ENCODE assay signal across 1 cellular context in the genomic region with DNA sequence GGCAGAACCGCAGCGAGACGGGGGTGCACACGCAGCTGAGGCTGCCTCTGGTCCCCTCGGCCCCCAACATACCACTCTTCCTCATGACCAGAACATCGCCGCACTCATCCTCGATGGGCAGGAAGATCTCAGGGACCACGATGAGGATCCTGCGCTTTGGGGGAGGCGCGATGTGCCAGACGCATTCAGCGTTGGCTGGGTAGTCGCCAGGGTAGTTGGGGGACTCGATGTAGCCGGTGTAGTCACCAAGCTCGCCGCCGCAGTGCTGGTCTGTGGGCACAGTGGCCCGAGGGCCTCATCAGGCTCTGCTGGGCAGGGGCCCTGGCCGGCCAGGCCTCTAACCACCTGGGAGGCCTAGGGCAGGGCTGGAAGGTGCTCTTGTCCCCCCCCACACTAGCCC.
TF ChIP-seq lines count a peak whose summit lies in the region.

No MANE protein-coding gene starts in this region.

TF ChIP-seq in IMR-90, 13 proteins besides CTCF, POLR2A, EP300 and RAD21 (continued from another document):
- TF ChIP-seq, protein P1, sequence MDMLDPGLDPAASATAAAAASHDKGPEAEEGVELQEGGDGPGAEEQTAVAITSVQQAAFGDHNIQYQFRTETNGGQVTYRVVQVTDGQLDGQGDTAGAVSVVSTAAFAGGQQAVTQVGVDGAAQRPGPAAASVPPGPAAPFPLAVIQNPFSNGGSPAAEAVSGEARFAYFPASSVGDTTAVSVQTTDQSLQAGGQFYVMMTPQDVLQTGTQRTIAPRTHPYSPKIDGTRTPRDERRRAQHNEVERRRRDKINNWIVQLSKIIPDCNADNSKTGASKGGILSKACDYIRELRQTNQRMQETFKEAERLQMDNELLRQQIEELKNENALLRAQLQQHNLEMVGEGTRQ (IDR thresholded peaks at IDR 0.05; ENCODE audit: low read depth, low read length), result no peak
- TF ChIP-seq BHLHE40 (IDR thresholded peaks at IDR 0.05; ENCODE audit: low read depth, low read length) (no peak), RCOR1 (IDR thresholded peaks at IDR 0.05; ENCODE audit: insufficient replicate concordance, low read length) (no peak), FOS (IDR thresholded peaks at IDR 0.05; ENCODE audit: low read depth, low read length) (no peak), NFE2L2 (IDR thresholded peaks at IDR 0.05; ENCODE audit: low read depth, low read length) (no peak), CEBPB (IDR thresholded peaks at IDR 0.05; ENCODE audit: low read depth, low read length) (no peak)
- TF ChIP-seq, protein P2, sequence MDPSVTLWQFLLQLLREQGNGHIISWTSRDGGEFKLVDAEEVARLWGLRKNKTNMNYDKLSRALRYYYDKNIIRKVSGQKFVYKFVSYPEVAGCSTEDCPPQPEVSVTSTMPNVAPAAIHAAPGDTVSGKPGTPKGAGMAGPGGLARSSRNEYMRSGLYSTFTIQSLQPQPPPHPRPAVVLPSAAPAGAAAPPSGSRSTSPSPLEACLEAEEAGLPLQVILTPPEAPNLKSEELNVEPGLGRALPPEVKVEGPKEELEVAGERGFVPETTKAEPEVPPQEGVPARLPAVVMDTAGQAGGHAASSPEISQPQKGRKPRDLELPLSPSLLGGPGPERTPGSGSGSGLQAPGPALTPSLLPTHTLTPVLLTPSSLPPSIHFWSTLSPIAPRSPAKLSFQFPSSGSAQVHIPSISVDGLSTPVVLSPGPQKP (IDR thresholded peaks at IDR 0.05; ENCODE audit: borderline replicate concordance, low read depth, low read length), result no peak
